12 cellular contexts compared by ENCODE assay signal in the genomic region with DNA sequence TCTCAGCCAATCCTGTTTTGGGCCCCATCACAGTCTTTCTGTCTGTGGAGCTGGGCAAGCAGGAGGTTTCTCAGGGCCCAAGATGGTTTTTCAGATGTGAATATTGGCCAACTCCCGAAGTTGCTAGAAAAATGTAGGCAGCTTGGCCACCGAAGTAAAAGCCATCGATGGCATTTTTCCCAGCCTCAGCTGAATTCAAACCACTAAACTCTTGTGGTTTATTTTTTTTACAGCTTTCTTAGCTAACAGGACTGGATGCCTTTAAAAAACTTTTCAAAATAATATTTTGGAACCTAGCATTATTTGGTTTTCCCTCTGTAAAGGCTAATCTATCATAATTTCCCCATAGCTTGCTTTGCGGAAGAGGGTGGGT.
DNase-seq lines count a peak whose midpoint lies in the region; ATAC-seq and TF ChIP-seq lines count a peak whose summit lies in the region.
"Had no signal": no experiment of that assay in that cellular context is flagged by ENCODE, and none has a peak within 500 bp of the region (broad histone marks: within the 10 kb centered on the region; RNA-seq: fewer than 3 reads in every experiment).

No MANE protein-coding gene starts in this region.

- intact Hi-C loops in Right ventricle myocardium superior (cut with DNase I): no loop called here

- peaks cover 0 to 10% of the 10 kb centered on the region in 2 donors for H3K4me1 ChIP-seq in right atrium auricular region
- H3K4me1 ChIP-seq in mucosa of rectum (ENCODE audit: control insufficient read depth in 2 of 2, insufficient read depth in 2 of 2, low read length in 2 of 2): peaks cover 17 to 24% of the 10 kb centered on the region in 2 donors
- peaks cover 2% of the 10 kb centered on the region for H3K4me1 ChIP-seq in urinary bladder (ENCODE audit: insufficient read depth)

- H3K27ac ChIP-seq in right atrium auricular region: peak overlapping the region; percentile 13 to 58
- H3K27ac ChIP-seq in mucosa of rectum (ENCODE audit: low read depth in 2 of 2, low read length in 2 of 2): peak overlapping the region; percentile 69 to 76
- peak overlapping the region; percentile 71 for H3K27ac ChIP-seq in urinary bladder (ENCODE audit: low read depth)

- TF ChIP-seq CTCF in right atrium auricular region (IDR thresholded peaks at IDR 0.05): no peak

- no peak for ATAC-seq in Right ventricle myocardium superior (ENCODE audit: poor library complexity)
- no peak for ATAC-seq in GM21390 (IDR thresholded peaks at IDR 0.05; ENCODE audit: unreplicated experiment)

- H3K9ac ChIP-seq in mucosa of rectum (ENCODE audit: low read depth in 1 of 2, low read length in 2 of 2): peak overlapping the region in 1 of 2 donors; percentile 68

- no peak for DNase-seq in right atrium auricular region (ENCODE audit: low spot score)
- no peak for DNase-seq in Right ventricle myocardium superior
- peak; percentile 92 for DNase-seq in astrocyte of the hippocampus (ENCODE audit: low read depth, low spot score)
- DNase-seq in NCI-H2081 treated with DMSO at 0.1 percent for 48 hours (lab: John Stamatoyannopoulos, UW): no peak
- no peak for DNase-seq in NCI-H187 (lab: John Stamatoyannopoulos, UW)
- DNase-seq: 8988T; activated CD8-positive, alpha-beta memory T cell treated with anti-CD3 and anti-CD28 coated beads, Interleukin-2, amount 50 U/mL, for 48 hours; MM.1S; naive B cell had no signal

- WGBS in urinary bladder: 37% methylated on average over 4 of the region's 4 CpGs

- H3K9me3 ChIP-seq in right atrium auricular region: no peaks in the 10 kb centered on the region
- H3K9me3 ChIP-seq in mucosa of rectum (ENCODE audit: control insufficient read depth in 2 of 2, low read length in 2 of 2): no peaks in the 10 kb centered on the region

- no peaks in the 10 kb centered on the region for H3K27me3 ChIP-seq in right atrium auricular region
- H3K27me3 ChIP-seq in mucosa of rectum (ENCODE audit: control insufficient read depth in 2 of 2, insufficient read depth in 2 of 2, low read length in 2 of 2): no peaks in the 10 kb centered on the region

- H3K4me3 ChIP-seq in right atrium auricular region: no peak overlapping the region
- H3K4me3 ChIP-seq in mucosa of rectum (ENCODE audit: low read length in 2 of 2): peak overlapping the region in 1 of 2 donors; percentile 49
- H3K4me3 ChIP-seq in urinary bladder (ENCODE audit: low read depth, low read length): no peak overlapping the region

- H3K36me3 ChIP-seq in right atrium auricular region (no peaks in the 10 kb centered on the region), mucosa of rectum (ENCODE audit: control insufficient read depth in 2 of 2, insufficient read depth in 2 of 2, low read length in 2 of 2) (no peaks in the 10 kb centered on the region), urinary bladder (ENCODE audit: insufficient read depth) (no peaks in the 10 kb centered on the region)
